In the genomic region with DNA sequence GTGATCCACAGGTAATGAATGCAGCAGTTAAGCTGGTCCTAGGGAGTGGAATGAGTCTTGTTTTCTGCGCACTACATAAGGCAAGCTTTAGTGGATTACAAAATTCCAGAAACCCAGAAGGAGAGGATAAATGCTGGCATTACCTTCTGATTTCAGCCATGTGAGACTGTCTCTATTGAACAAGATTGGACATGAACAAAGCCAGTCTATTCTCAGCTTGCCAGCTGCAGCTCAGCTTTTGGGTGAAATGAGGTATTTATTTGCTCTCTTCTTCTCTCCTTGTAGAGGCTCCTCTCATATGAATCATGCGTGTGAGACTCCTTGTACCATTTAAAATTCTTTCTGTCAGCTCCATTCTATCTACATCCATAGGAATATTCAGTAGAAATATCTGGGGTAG, we compare ENCODE assay signal across 11 cellular contexts.
"Had no signal": no experiment of that assay in that cellular context is flagged by ENCODE, and none has a peak within 500 bp of the region (broad histone marks: within the 10 kb centered on the region; RNA-seq: fewer than 3 reads in every experiment).

No MANE protein-coding gene starts in this region.

- H3K4me1 ChIP-seq: left ventricle myocardium inferior, sigmoid colon, spleen had no signal

- H3K27me3 Mint-ChIP-seq: activated naive CD8-positive, alpha-beta T cell treated with anti-CD3 and anti-CD28 coated beads, Interleukin-2, amount 50 U/mL, for 24 hours; stimulated activated naive CD8-positive, alpha-beta T cell treated with anti-CD3 and anti-CD28 coated beads, Interleukin-15, Interleukin-2, amounts not matched to agents 100 ng/mL and 50 ng/mL, for 24 hours had no signal

- H3K4me1 Mint-ChIP-seq: activated naive CD8-positive, alpha-beta T cell treated with anti-CD3 and anti-CD28 coated beads, Interleukin-2, amount 50 U/mL, for 24 hours had no signal

- H3K9me3 ChIP-seq: left ventricle myocardium inferior, sigmoid colon had no signal

- H3K27ac Mint-ChIP-seq: activated naive CD4-positive, alpha-beta T cell treated with anti-CD3 and anti-CD28 coated beads for 36 hours; activated naive CD8-positive, alpha-beta T cell treated with anti-CD3 and anti-CD28 coated beads, Interleukin-2, amount 50 U/mL, for 24 hours; activated T-helper 2 cell treated with anti-CD3 and anti-CD28 coated beads, Interferon-gamma antibody, Interleukin-2, Interleukin-4, amounts not matched to agents 10 μg/mL and 5 μg/mL and 100 μg/mL, durations not matched to agents 14 hours and 24 hours and 36 hours; nephron; stimulated activated naive CD8-positive, alpha-beta T cell treated with anti-CD3 and anti-CD28 coated beads, Interleukin-15, Interleukin-2, amounts not matched to agents 100 ng/mL and 50 ng/mL, for 24 hours had no signal

- H3K36me3 ChIP-seq: left ventricle myocardium inferior, sigmoid colon, spleen had no signal

- H3K4me3 ChIP-seq: left ventricle myocardium inferior, sigmoid colon, spleen had no signal

- DNase-seq: activated CD4-positive, CD25-positive, alpha-beta regulatory T cell treated with anti-CD3 and anti-CD28 coated beads, Interleukin-2, amount 50 U/mL, for 72 hours; activated naive CD4-positive, alpha-beta T cell treated with anti-CD3 and anti-CD28 coated beads for 36 hours; activated naive CD8-positive, alpha-beta T cell treated with anti-CD3 and anti-CD28 coated beads, Interleukin-2, amount 50 U/mL, for 24 hours; kidney; left ventricle myocardium inferior; mesenchymal stem cell; sigmoid colon; spleen had no signal

- H3K9me3 Mint-ChIP-seq: activated naive CD4-positive, alpha-beta T cell treated with anti-CD3 and anti-CD28 coated beads for 36 hours; activated naive CD8-positive, alpha-beta T cell treated with anti-CD3 and anti-CD28 coated beads, Interleukin-2, amount 50 U/mL, for 24 hours; activated T-helper 2 cell treated with anti-CD3 and anti-CD28 coated beads, Interferon-gamma antibody, Interleukin-2, Interleukin-4, amounts not matched to agents 10 μg/mL and 5 μg/mL and 100 μg/mL, durations not matched to agents 14 hours and 24 hours and 36 hours; nephron had no signal

- H3K4me3 Mint-ChIP-seq: activated naive CD4-positive, alpha-beta T cell treated with anti-CD3 and anti-CD28 coated beads for 36 hours; activated naive CD8-positive, alpha-beta T cell treated with anti-CD3 and anti-CD28 coated beads, Interleukin-2, amount 50 U/mL, for 24 hours; nephron; stimulated activated naive CD8-positive, alpha-beta T cell treated with anti-CD3 and anti-CD28 coated beads, Interleukin-15, Interleukin-2, amounts not matched to agents 100 ng/mL and 50 ng/mL, for 24 hours had no signal

- H3K27me3 ChIP-seq: sigmoid colon, spleen had no signal

- H3K27ac ChIP-seq: left ventricle myocardium inferior, sigmoid colon, spleen had no signal

- ATAC-seq: activated naive CD8-positive, alpha-beta T cell treated with anti-CD3 and anti-CD28 coated beads, Interleukin-2, amount 50 U/mL, for 24 hours had no signal
